Comparison of ENCODE assay signal across 1 cellular context in genomic region chr2:165571477-165571876, GRCh38.
TF ChIP-seq lines count a peak whose summit lies in the region.

No MANE protein-coding gene starts in this region.

TF ChIP-seq in SK-N-SH, 30 proteins besides CTCF, POLR2A, EP300 and RAD21 (continued from another document):
- TF ChIP-seq, protein P1, sequence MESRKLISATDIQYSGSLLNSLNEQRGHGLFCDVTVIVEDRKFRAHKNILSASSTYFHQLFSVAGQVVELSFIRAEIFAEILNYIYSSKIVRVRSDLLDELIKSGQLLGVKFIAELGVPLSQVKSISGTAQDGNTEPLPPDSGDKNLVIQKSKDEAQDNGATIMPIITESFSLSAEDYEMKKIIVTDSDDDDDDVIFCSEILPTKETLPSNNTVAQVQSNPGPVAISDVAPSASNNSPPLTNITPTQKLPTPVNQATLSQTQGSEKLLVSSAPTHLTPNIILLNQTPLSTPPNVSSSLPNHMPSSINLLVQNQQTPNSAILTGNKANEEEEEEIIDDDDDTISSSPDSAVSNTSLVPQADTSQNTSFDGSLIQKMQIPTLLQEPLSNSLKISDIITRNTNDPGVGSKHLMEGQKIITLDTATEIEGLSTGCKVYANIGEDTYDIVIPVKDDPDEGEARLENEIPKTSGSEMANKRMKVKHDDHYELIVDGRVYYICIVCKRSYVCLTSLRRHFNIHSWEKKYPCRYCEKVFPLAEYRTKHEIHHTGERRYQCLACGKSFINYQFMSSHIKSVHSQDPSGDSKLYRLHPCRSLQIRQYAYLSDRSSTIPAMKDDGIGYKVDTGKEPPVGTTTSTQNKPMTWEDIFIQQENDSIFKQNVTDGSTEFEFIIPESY (IDR thresholded peaks at IDR 0.05; ENCODE audit: borderline replicate concordance, low read depth), result no peak
- TF ChIP-seq FOSL2 (IDR thresholded peaks at IDR 0.05; ENCODE audit: borderline replicate concordance, low read depth) (peak; percentile 15; the same call in 1 of the 2 replicates), TCF12 (IDR thresholded peaks at IDR 0.05) (peak; percentile 89), ELF1 (IDR thresholded peaks at IDR 0.05) (no peak), NRF1 (IDR thresholded peaks at IDR 0.05; ENCODE audit: low read depth, low read length) (no peak), TEAD4 (IDR thresholded peaks at IDR 0.05; ENCODE audit: borderline replicate concordance, insufficient read depth) (0 out of 2 replicates have a peak, but pooled peaks have one; percentile 38)
- TF ChIP-seq, protein P2, sequence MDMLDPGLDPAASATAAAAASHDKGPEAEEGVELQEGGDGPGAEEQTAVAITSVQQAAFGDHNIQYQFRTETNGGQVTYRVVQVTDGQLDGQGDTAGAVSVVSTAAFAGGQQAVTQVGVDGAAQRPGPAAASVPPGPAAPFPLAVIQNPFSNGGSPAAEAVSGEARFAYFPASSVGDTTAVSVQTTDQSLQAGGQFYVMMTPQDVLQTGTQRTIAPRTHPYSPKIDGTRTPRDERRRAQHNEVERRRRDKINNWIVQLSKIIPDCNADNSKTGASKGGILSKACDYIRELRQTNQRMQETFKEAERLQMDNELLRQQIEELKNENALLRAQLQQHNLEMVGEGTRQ (IDR thresholded peaks at IDR 0.05; ENCODE audit: borderline replicate concordance, low read depth, low read length), result no peak
